4 cellular contexts compared by ENCODE assay signal in genomic region chr12:102447426-102447825, GRCh38. TPM values are rescaled to one million over a fixed set of nuclear protein-coding genes. Genes with fewer than 3 reads are reported as not detected.
"Had no signal": no experiment of that assay in that cellular context is flagged by ENCODE, and none has a peak within 500 bp of the region (broad histone marks: within the 10 kb centered on the region; RNA-seq: fewer than 3 reads in every experiment).

No MANE protein-coding gene starts in this region.

RNA-seq across cellular contexts. Expression of gene IGF1, which starts 32.9 kb away (rescaled TPM):
- total RNA-seq: OCI-LY7, PC-3, PC-9, RPMI7951 had no signal
